Comparison of ENCODE assay signal across 8 cellular contexts in genomic region chr11:68383976-68384501, GRCh38.
DNase-seq lines count a peak whose midpoint lies in the region; ATAC-seq lines count a peak whose summit lies in the region.

No MANE protein-coding gene starts in this region.

- H3K23ac ChIP-seq in mesendoderm (ENCODE audit: low read length) = no peak overlapping the region

- H2BK15ac ChIP-seq in mesendoderm (replicated peaks; ENCODE audit: low read depth) = no peak overlapping the region

- WGBS in mesendoderm (ENCODE audit: extremely low coverage, insufficient coverage, low lambda C conversion rate) = no CpG with 5 or more reads among the region's 9 CpGs

- no peak overlapping the region for H3K27ac ChIP-seq in mesendoderm (ENCODE audit: low read depth, low read length)

- ATAC-seq in HG03342 (IDR thresholded peaks at IDR 0.05; ENCODE audit: unreplicated experiment) (no peak), HG02798 (IDR thresholded peaks at IDR 0.05; ENCODE audit: poor library complexity, unreplicated experiment) (no peak)

- no peak overlapping the region for H2BK5ac ChIP-seq in mesendoderm (ENCODE audit: low read length)

- H3K4me2 ChIP-seq in mesendoderm (ENCODE audit: low read length) = no peak overlapping the region

- peaks cover 3% of the 10 kb centered on the region for H3K36me3 ChIP-seq in mesendoderm (ENCODE audit: control insufficient read depth, insufficient read depth, low read length)

- no peak overlapping the region for H3K56ac ChIP-seq in mesendoderm (ENCODE audit: low read length)

- no peak overlapping the region for H3K4ac ChIP-seq in mesendoderm (ENCODE audit: low read depth, low read length)

- H3K4me3 ChIP-seq in mesendoderm (ENCODE audit: low read length) = no peak overlapping the region

- H3K27me3 ChIP-seq in mesendoderm (ENCODE audit: insufficient read depth, low read length, poor library complexity) = no peaks in the 10 kb centered on the region

- no peak overlapping the region for H3K18ac ChIP-seq in mesendoderm (ENCODE audit: low read length)

- no peak overlapping the region for H4K5ac ChIP-seq in mesendoderm (ENCODE audit: low read length)

- H2AK5ac ChIP-seq in mesendoderm (ENCODE audit: low read length) = no peak overlapping the region

- peaks cover 2% of the 10 kb centered on the region for H3K79me1 ChIP-seq in mesendoderm (ENCODE audit: low read length)

- no peak overlapping the region for H4K8ac ChIP-seq in mesendoderm (ENCODE audit: low read depth, low read length)

- no peaks in the 10 kb centered on the region for H3K79me2 ChIP-seq in mesendoderm (ENCODE audit: control insufficient read depth, insufficient read depth, low read length)

- H3K4me1 ChIP-seq in mesendoderm (ENCODE audit: control insufficient read depth, low read depth, low read length) = no peaks in the 10 kb centered on the region

- no peak overlapping the region for H2BK120ac ChIP-seq in mesendoderm (ENCODE audit: low read depth, low read length)

- no peak overlapping the region for H3K9ac ChIP-seq in mesendoderm (ENCODE audit: low read length)

- DNase-seq in EL (peak; percentile 48), LoVo (ENCODE audit: low spot score) (peak; percentile 39), ecto neural progenitor cell (ENCODE audit: low spot score) (peak; percentile 85), mesendoderm (peak; percentile 73)
- DNase-seq in activated CD4-positive, alpha-beta T cell treated with anti-CD3 and anti-CD28 coated beads, Interleukin-2, amount 50 U/mL, for 4 hours = peak; percentile 56 to 63
- DNase-seq in stimulated activated CD8-positive, alpha-beta memory T cell treated with anti-CD3 and anti-CD28 coated beads, Interleukin-7, amount 100 ng/mL, for 24 hours (ENCODE audit: low read depth) = peak; percentile 53
